In genomic region chr12:106601031-106601430, GRCh38 we compare ENCODE assay signal across 22 cellular contexts. TPM values are rescaled to one million over a fixed set of nuclear protein-coding genes. Genes with fewer than 3 reads are reported as not detected.
DNase-seq lines count a peak whose midpoint lies in the region; FAIRE-seq and TF ChIP-seq lines count a peak whose summit lies in the region.
"Had no signal": no experiment of that assay in that cellular context is flagged by ENCODE, and none has a peak within 500 bp of the region (broad histone marks: within the 10 kb centered on the region; RNA-seq: fewer than 3 reads in every experiment).

No MANE protein-coding gene starts in this region.

- H3K4me1 ChIP-seq in SJCRH30: peaks cover 22% of the 10 kb centered on the region
- peaks cover 3% of the 10 kb centered on the region for H3K4me1 ChIP-seq in mesendoderm (ENCODE audit: control insufficient read depth, low read depth, low read length)
- no peaks in the 10 kb centered on the region for H3K4me1 ChIP-seq in esophagus muscularis mucosa
- H3K4me1 ChIP-seq: suprapubic skin had no signal

- H3K4me3 ChIP-seq in SJCRH30 (peak overlapping the region; percentile 24), mesendoderm (ENCODE audit: low read length) (no peak overlapping the region), esophagus muscularis mucosa (no peak overlapping the region)
- H3K4me3 ChIP-seq: GM23248, lung, smooth muscle cell, suprapubic skin had no signal

- no peak for TF ChIP-seq POLR2A in esophagus muscularis mucosa (IDR thresholded peaks at IDR 0.05; ENCODE audit: low read depth)

- DNase-seq in DMS53 (lab: John Stamatoyannopoulos, UW) (peak; percentile 79), HEK293T (ENCODE audit: extremely low spot score) (peak; percentile 22), SJCRH30 (peak; percentile 77 to 80), mesendoderm (peak; percentile 88), D721Med (ENCODE audit: insufficient read length, low spot score) (no peak), esophagus muscularis mucosa (ENCODE audit: extremely low spot score) (no peak), occipital lobe (lab: John Stamatoyannopoulos, UW) (no peak)
- DNase-seq: activated naive CD8-positive, alpha-beta T cell treated with anti-CD3 and anti-CD28 coated beads for 36 hours; brain microvascular endothelial cell; dermis blood vessel endothelial cell; erythroblast; GM23248; naive B cell; NCI-H2081 treated with DMSO at 0.1 percent for 48 hours; T-helper 17 cell had no signal

- WGBS in mesendoderm (ENCODE audit: extremely low coverage, insufficient coverage, low lambda C conversion rate): no CpG with 5 or more reads among the region's 10 CpGs
- 65% methylated on average over 2 of the region's 10 CpGs for whole genome bisulfite sequencing in esophagus muscularis mucosa

- H3K79me2 ChIP-seq in mesendoderm (ENCODE audit: control insufficient read depth, insufficient read depth, low read length): no peaks in the 10 kb centered on the region

- peak overlapping the region; percentile 61 for H3K56ac ChIP-seq in mesendoderm (ENCODE audit: low read length)

- H3K27me3 ChIP-seq in SJCRH30: no peaks in the 10 kb centered on the region
- H3K27me3 ChIP-seq in mesendoderm (ENCODE audit: insufficient read depth, low read length, poor library complexity): no peaks in the 10 kb centered on the region
- peaks cover 0 to 27% (median 0%) of the 10 kb centered on the region in 4 donors for H3K27me3 ChIP-seq in esophagus muscularis mucosa

- TF ChIP-seq EP300 in esophagus muscularis mucosa (IDR thresholded peaks at IDR 0.05): no peak

- no peak overlapping the region for H2BK120ac ChIP-seq in mesendoderm (ENCODE audit: low read depth, low read length)

- no peak overlapping the region for H2BK15ac ChIP-seq in mesendoderm (replicated peaks; ENCODE audit: low read depth)

- H3K27ac ChIP-seq in SJCRH30 (peak overlapping the region; percentile 45), mesendoderm (ENCODE audit: low read depth, low read length) (no peak overlapping the region), esophagus muscularis mucosa (replicated peaks in 1 of 4) (no peak overlapping the region)
- H3K27ac ChIP-seq: brain microvascular endothelial cell, GM23248, suprapubic skin had no signal

- no peaks in the 10 kb centered on the region for H3K9me3 ChIP-seq in SJCRH30 (replicated peaks)
- H3K9me3 ChIP-seq in esophagus muscularis mucosa: no peaks in the 10 kb centered on the region
- H3K9me3 ChIP-seq: suprapubic skin had no signal

- H3K79me1 ChIP-seq in mesendoderm (ENCODE audit: low read length): no peaks in the 10 kb centered on the region

- H2AK5ac ChIP-seq in mesendoderm (ENCODE audit: low read length): no peak overlapping the region

- intact Hi-C loops in esophagus muscularis mucosa (cut with DNase I): no loop called here

- no peak overlapping the region for H3K18ac ChIP-seq in mesendoderm (ENCODE audit: low read length)

- H3K23ac ChIP-seq in mesendoderm (ENCODE audit: low read length): no peak overlapping the region

- POLR2A ChIA-PET in HEK293T (lab: Yijun Ruan, JAX): no interaction called here

- CTCF ChIA-PET in HEK293T (lab: Yijun Ruan, JAX): no interaction called here

- H3K36me3 ChIP-seq in SJCRH30 (no peaks in the 10 kb centered on the region), mesendoderm (ENCODE audit: control insufficient read depth, insufficient read depth, low read length) (no peaks in the 10 kb centered on the region), esophagus muscularis mucosa (no peaks in the 10 kb centered on the region)
- H3K36me3 ChIP-seq: brain microvascular endothelial cell, suprapubic skin had no signal

- no peak overlapping the region for H4K8ac ChIP-seq in mesendoderm (ENCODE audit: low read depth, low read length)

- no peak overlapping the region for H3K4me2 ChIP-seq in mesendoderm (ENCODE audit: low read length)
- H3K4me2 ChIP-seq: smooth muscle cell had no signal

- no peak for FAIRE-seq in D721Med (lab: Jason Lieb, UNC)
- FAIRE-seq: HTR-8/SVneo had no signal

- no peak for TF ChIP-seq CTCF in D721Med (IDR thresholded peaks at IDR 0.05; ENCODE audit: insufficient read depth, missing control alignments)
- no peak for TF ChIP-seq CTCF in esophagus muscularis mucosa (IDR thresholded peaks at IDR 0.05)

- no peak overlapping the region for H4K5ac ChIP-seq in mesendoderm (ENCODE audit: low read length)

- H2BK5ac ChIP-seq in mesendoderm (ENCODE audit: low read length): no peak overlapping the region

- no peak overlapping the region for H3K9ac ChIP-seq in mesendoderm (ENCODE audit: low read length)
- H3K9ac ChIP-seq: GM23248 had no signal

- H3K4ac ChIP-seq in mesendoderm (ENCODE audit: low read depth, low read length): no peak overlapping the region

TF ChIP-seq in HEK293T, 16 proteins besides CTCF, POLR2A, EP300 and RAD21:
- TF ChIP-seq HDGF (IDR thresholded peaks at IDR 0.05; ENCODE audit: borderline replicate concordance): no peak
- TF ChIP-seq SP1 (IDR thresholded peaks at IDR 0.05): no peak
- no peak for TF ChIP-seq FOXK2 (IDR thresholded peaks at IDR 0.05)
- TF ChIP-seq FOXM1 (IDR thresholded peaks at IDR 0.05; ENCODE audit: borderline replicate concordance): no peak
TF ChIP-seq in HEK293T: peak in this region for 0.

RNA-seq across cellular contexts. Expression of gene RFX4, which starts 18.2 kb away (rescaled TPM):
- 0.40 and 0.56 TPM in 2 replicates for total RNA-seq in SJCRH30 (2014; rRNA removed; shearing (Covaris generic))
- 0.07 TPM for polyA plus RNA-seq in mesendoderm (2013, experiment 1 of 2)
- 0.06 TPM for polyA plus RNA-seq in mesendoderm (2013, experiment 2 of 2)
- total RNA-seq in esophagus muscularis mucosa (not detected), occipital lobe (3.6 TPM)
- total RNA-seq: activated CD8-positive, alpha-beta memory T cell treated with anti-CD3 and anti-CD28 coated beads for 36 hours; activated naive CD8-positive, alpha-beta T cell treated with anti-CD3 and anti-CD28 coated beads for 36 hours; activated T-helper 1 cell treated with anti-CD3 and anti-CD28 coated beads, Interleukin-12 subunit alpha, Interleukin-12 subunit beta, Interleukin-2, Interleukin-4 antibody, amounts not matched to agents 30 ng/mL and 10 ng/mL and 1 ng/mL, durations not matched to agents 14 hours and 24 hours and 36 hours; dermis blood vessel endothelial cell; GM23248; lung; posterior vena cava; smooth muscle cell; suprapubic skin; T-helper 17 cell had no signal
- polyA plus RNA-seq: GM23248, lung, smooth muscle cell had no signal

Comparison
In these comparisons a context has a peak if more than half of its experiments do, and no peak if none do; other contexts are left out.
1. DNase-seq: peak in DMS53 (single experiment), HEK293T (single experiment), SJCRH30 (2 of 2) and mesendoderm (single experiment); none in D721Med (single experiment), esophagus muscularis mucosa (single experiment) and occipital lobe (single experiment).